In the genomic region with DNA sequence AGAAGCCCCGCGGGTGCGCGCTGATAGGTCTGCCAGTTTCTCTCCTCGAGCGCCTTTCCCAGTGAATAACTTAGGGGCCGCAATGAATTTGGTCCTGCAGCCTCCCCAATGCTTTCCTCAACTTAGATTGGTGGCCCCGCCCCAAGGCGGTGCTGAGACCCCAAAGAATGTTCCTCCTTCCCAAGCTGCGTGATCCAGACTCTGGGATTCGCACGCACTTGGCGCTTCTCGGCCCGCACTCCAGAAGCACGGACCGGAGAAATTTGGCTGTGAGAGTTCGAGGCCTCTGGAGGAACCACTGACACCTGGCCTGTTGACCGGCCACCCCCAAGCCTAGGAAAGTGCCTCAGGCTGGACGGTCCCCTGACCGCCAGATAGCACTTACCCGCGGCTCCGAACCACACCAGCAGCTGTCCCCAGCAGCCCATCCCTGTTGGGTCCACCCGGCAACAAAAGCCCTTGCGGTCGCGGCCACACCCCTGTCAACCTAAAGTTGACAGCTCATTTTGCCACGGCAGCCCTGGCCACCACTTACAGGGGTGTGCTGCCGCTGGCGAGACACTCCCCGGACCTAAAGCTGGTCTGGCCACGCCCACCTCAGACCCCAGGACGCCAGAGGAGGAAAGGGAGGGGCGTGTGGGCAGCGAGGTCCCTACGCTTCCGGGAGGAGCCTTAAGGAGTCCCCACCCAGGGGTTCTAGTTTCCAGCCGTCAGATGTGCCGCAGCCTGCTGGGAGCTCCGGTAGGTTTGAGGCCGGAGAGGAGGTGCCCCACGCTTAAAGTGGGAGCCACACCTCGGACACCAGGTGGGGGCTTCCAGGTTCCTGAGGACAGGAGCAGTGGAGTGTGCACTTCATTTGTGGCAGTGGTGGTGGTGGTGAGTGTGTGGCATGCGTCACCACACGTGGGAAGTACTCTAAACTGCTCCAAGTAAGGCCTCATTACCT, we compare ENCODE assay signal across 1 cellular context.
A peak's percentile ranks its signal among the peaks of the same experiment; 100 is the strongest.
TF ChIP-seq lines count a peak whose summit lies in the region.

Gene LTK (minus strand): TSS at position 546 of the 946 bp plus-strand sequence. CDS start 118 bp downstream, at position 428.

TF ChIP-seq in HepG2, 621 proteins besides CTCF, POLR2A, EP300 and RAD21:
- 0 out of 2 replicates have a peak, but pooled peaks have one; percentile 23 for TF ChIP-seq ZBTB33 (CRISPR knock-in tag; IDR thresholded peaks at IDR 0.05)
- no peak for TF ChIP-seq FUBP1 (CRISPR knock-in tag; IDR thresholded peaks at IDR 0.05; ENCODE audit: borderline replicate concordance)
- TF ChIP-seq IRX3 (CRISPR knock-in tag; IDR thresholded peaks at IDR 0.05; ENCODE audit: borderline replicate concordance, low read depth), result no peak
- TF ChIP-seq, protein P1, sequence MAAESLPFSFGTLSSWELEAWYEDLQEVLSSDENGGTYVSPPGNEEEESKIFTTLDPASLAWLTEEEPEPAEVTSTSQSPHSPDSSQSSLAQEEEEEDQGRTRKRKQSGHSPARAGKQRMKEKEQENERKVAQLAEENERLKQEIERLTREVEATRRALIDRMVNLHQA (CRISPR knock-in tag; IDR thresholded peaks at IDR 0.05), result no peak
